ENCODE assay signal across 14 cellular contexts in the genomic region with DNA sequence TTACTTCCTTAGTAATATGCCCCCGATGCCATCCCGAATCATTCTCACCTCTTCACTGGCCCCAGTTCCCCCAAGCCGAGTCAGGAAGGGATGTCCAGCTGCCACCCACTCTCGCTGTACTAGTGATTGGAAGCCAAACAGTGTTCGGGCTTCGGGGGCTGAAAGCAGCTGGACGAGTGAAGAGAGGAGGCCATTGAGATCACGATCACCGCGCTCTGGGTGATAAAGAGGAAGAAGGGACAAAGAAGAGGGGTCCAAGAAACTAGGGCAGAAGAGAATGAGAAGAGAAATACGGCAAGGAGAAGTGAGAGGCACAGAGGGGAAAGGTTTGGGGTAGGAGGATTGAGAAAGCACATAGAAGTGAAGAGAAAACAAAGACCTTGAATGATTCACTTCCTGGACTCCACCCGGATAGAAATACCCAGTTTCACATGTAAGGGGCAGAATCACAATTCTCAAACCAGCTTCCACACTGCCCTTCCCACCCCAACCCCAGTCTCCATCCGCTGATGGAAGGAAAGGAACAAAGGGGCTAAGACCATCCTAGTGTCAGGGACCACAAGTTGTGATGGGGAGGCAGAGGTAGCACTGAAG. TPM values are rescaled to one million over a fixed set of nuclear protein-coding genes. Genes with fewer than 3 reads are reported as not detected.
DNase-seq lines count a peak whose midpoint lies in the region; ATAC-seq lines count a peak whose summit lies in the region.
"Had no signal": no experiment of that assay in that cellular context is flagged by ENCODE, and none has a peak within 500 bp of the region (broad histone marks: within the 10 kb centered on the region; RNA-seq: fewer than 3 reads in every experiment).

No MANE protein-coding gene starts in this region.

- no peaks in the 10 kb centered on the region for H3K9me3 Mint-ChIP-seq in stimulated activated naive CD8-positive, alpha-beta T cell treated with anti-CD3 and anti-CD28 coated beads, Interleukin-15, Interleukin-2, amounts not matched to agents 100 ng/mL and 50 ng/mL, for 24 hours

- no peak for ATAC-seq in stimulated activated naive CD8-positive, alpha-beta T cell treated with anti-CD3 and anti-CD28 coated beads, Interleukin-15, Interleukin-2, amounts not matched to agents 100 U/mL and 50 U/mL, for 24 hours
- ATAC-seq in HG03457 (IDR thresholded peaks at IDR 0.05; ENCODE audit: unreplicated experiment) (no peak), GM19328 (IDR thresholded peaks at IDR 0.05; ENCODE audit: unreplicated experiment) (no peak)
- ATAC-seq: gastroesophageal sphincter; naive thymus-derived CD4-positive, alpha-beta T cell; right lobe of liver had no signal

- no peak for DNase-seq in stimulated activated naive CD8-positive, alpha-beta T cell treated with anti-CD3 and anti-CD28 coated beads, Interleukin-15, Interleukin-2, amounts not matched to agents 100 U/mL and 50 U/mL, for 24 hours
- DNase-seq in SIG-M5 (lab: John Stamatoyannopoulos, UW) (peak; percentile 74), dermis blood vessel endothelial cell (peak; percentile 23), NCI-H526 (lab: John Stamatoyannopoulos, UW) (no peak), superior temporal gyrus (ENCODE audit: extremely low spot score) (no peak)
- DNase-seq: activated CD4-positive, alpha-beta T cell treated with anti-CD3 and anti-CD28 coated beads, Interleukin-2, amount 50 U/mL, for 4 hours; naive thymus-derived CD4-positive, alpha-beta T cell; NCI-H1694 treated with DMSO at 0.1 percent for 48 hours; NCI-H82; right lobe of liver had no signal

- peaks cover 10% of the 10 kb centered on the region for H3K36me3 Mint-ChIP-seq in stimulated activated naive CD8-positive, alpha-beta T cell treated with anti-CD3 and anti-CD28 coated beads, Interleukin-15, Interleukin-2, amounts not matched to agents 100 ng/mL and 50 ng/mL, for 24 hours (ENCODE audit: low read depth)

- H3K4me3 Mint-ChIP-seq in stimulated activated naive CD8-positive, alpha-beta T cell treated with anti-CD3 and anti-CD28 coated beads, Interleukin-15, Interleukin-2, amounts not matched to agents 100 ng/mL and 50 ng/mL, for 24 hours: no peak overlapping the region

- H3K4me1 Mint-ChIP-seq in stimulated activated naive CD8-positive, alpha-beta T cell treated with anti-CD3 and anti-CD28 coated beads, Interleukin-15, Interleukin-2, amounts not matched to agents 100 ng/mL and 50 ng/mL, for 24 hours (ENCODE audit: low read depth): peaks cover 24% of the 10 kb centered on the region

- peak overlapping the region; percentile 69 for H3K27ac Mint-ChIP-seq in stimulated activated naive CD8-positive, alpha-beta T cell treated with anti-CD3 and anti-CD28 coated beads, Interleukin-15, Interleukin-2, amounts not matched to agents 100 ng/mL and 50 ng/mL, for 24 hours

- H3K27me3 Mint-ChIP-seq in stimulated activated naive CD8-positive, alpha-beta T cell treated with anti-CD3 and anti-CD28 coated beads, Interleukin-15, Interleukin-2, amounts not matched to agents 100 ng/mL and 50 ng/mL, for 24 hours: no peaks in the 10 kb centered on the region

RNA-seq across cellular contexts. Expression of a gene that starts 3.7 kb away (rescaled TPM):
- 7.8 and 16.3 TPM in 2 replicates for total RNA-seq in dermis blood vessel endothelial cell

RNA-seq across cellular contexts. Expression of a gene that starts 5.4 kb away (rescaled TPM):
- total RNA-seq in dermis blood vessel endothelial cell: 0.47 and 1.5 TPM in 2 replicates

RNA-seq across cellular contexts. Expression of a gene that starts 13.7 kb away (rescaled TPM):
- total RNA-seq in dermis blood vessel endothelial cell: 3.9 and 6.7 TPM in 2 replicates

RNA-seq across cellular contexts. Expression of a gene that starts 31.9 kb away (rescaled TPM):
- total RNA-seq in dermis blood vessel endothelial cell: 10.1 and 12.8 TPM in 2 replicates

Comparison
In these comparisons a context has a peak if more than half of its experiments do, and no peak if none do; other contexts are left out.
1. DNase-seq: peak in SIG-M5 (single experiment) and dermis blood vessel endothelial cell (single experiment); none in stimulated activated naive CD8-positive, alpha-beta T cell treated with anti-CD3 and anti-CD28 coated beads, Interleukin-15, Interleukin-2, amounts not matched to agents 100 U/mL and 50 U/mL, for 24 hours (single experiment), NCI-H526 (0 of 2) and superior temporal gyrus (single experiment).